Comparison of ENCODE assay signal across 16 cellular contexts in genomic region chr1:163093169-163093568, GRCh38. TPM values are rescaled to one million over a fixed set of nuclear protein-coding genes. Genes with fewer than 3 reads are reported as not detected.
"Had no signal": no experiment of that assay in that cellular context is flagged by ENCODE, and none has a peak within 500 bp of the region (broad histone marks: within the 10 kb centered on the region; RNA-seq: fewer than 3 reads in every experiment).

No MANE protein-coding gene starts in this region.

- H3K27ac Mint-ChIP-seq: endodermal cell; naive thymus-derived CD8-positive, alpha-beta T cell; type B pancreatic cell had no signal

- H3K4me1 Mint-ChIP-seq: endodermal cell; naive thymus-derived CD8-positive, alpha-beta T cell had no signal

- H3K27me3 Mint-ChIP-seq: type B pancreatic cell had no signal

- ATAC-seq: heart right ventricle; mucosa of descending colon; naive thymus-derived CD8-positive, alpha-beta T cell; right cardiac atrium had no signal

- H3K27ac ChIP-seq: colonic mucosa, heart right ventricle, ovary, thyroid gland had no signal

- H3K36me3 Mint-ChIP-seq: naive thymus-derived CD8-positive, alpha-beta T cell; type B pancreatic cell had no signal

- H3K36me3 ChIP-seq: colonic mucosa, heart right ventricle, ovary, thyroid gland had no signal

- H3K4me1 ChIP-seq: colonic mucosa, heart right ventricle, thyroid gland had no signal

- H3K4me2 ChIP-seq: smooth muscle cell had no signal

- DNase-seq: colonic mucosa; dermis blood vessel endothelial cell; endodermal cell; foreskin melanocyte; heart right ventricle; hypothalamus; kidney glomerular epithelial cell; mucosa of descending colon; naive thymus-derived CD8-positive, alpha-beta T cell; ovary; right cardiac atrium; stimulated activated CD4-positive, alpha-beta T cell treated with anti-CD3 and anti-CD28 coated beads, Interleukin-2, amount 100 ng/mL, for 48 hours; stimulated activated naive CD4-positive, alpha-beta T cell treated with Interleukin-2 at 50 U/mL for 16 hours; thyroid gland had no signal

- H3K4me3 ChIP-seq: colonic mucosa, heart right ventricle, mucosa of descending colon, ovary, smooth muscle cell, thyroid gland had no signal

- H3K9me3 Mint-ChIP-seq: endodermal cell, type B pancreatic cell had no signal

- H3K27me3 ChIP-seq: colonic mucosa, heart right ventricle, ovary, thyroid gland had no signal

- H3K9me3 ChIP-seq: colonic mucosa, heart right ventricle, mucosa of descending colon, ovary, thyroid gland had no signal

- H3K4me3 Mint-ChIP-seq: endodermal cell; naive thymus-derived CD8-positive, alpha-beta T cell; type B pancreatic cell had no signal

RNA-seq across cellular contexts. Expression of gene RGS4, which starts 24.0 kb away (rescaled TPM):
- total RNA-seq: naive thymus-derived CD8-positive, alpha-beta T cell had no signal
- polyA plus RNA-seq: naive thymus-derived CD8-positive, alpha-beta T cell had no signal
